Comparison of ENCODE assay signal across 24 cellular contexts in the genomic region with DNA sequence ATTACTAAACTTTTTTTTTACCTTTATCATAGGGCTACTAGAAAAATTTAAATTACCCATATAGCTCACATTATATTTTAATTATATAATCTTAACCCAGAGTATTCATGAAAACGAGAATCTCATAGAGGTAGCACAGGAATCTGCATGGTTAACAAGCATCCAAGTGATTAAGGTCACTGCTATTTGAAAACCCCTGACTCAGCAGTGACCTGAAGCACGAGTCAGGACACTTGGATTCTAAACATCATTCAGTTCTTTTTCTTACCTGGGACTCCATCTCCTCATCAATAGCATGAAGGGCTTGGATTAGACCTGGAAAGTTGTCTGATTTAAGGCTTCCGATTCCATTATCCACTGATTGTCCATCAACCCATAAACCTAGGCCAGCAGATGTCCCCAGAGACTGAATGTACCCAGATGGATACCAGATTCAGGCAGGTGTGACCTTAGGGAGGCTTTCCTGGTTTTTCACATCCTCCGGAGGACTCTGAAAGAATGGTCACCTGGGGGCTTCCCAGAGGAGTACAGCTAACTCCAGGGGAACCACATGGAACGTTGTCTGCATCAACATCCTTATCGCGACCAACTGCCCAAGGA.
DNase-seq lines count a peak whose midpoint lies in the region; ATAC-seq, FAIRE-seq and TF ChIP-seq lines count a peak whose summit lies in the region.
"Had no signal": no experiment of that assay in that cellular context is flagged by ENCODE, and none has a peak within 500 bp of the region (broad histone marks: within the 10 kb centered on the region; RNA-seq: fewer than 3 reads in every experiment).

No MANE protein-coding gene starts in this region.

- H3K27ac ChIP-seq in breast epithelium (no peak overlapping the region), HCT116 (ENCODE audit: low read depth, low read length) (no peak overlapping the region)
- H3K27ac ChIP-seq: A549, PC-9 had no signal

- no peak for TF ChIP-seq POLR2A in breast epithelium (IDR thresholded peaks at IDR 0.05)
- TF ChIP-seq POLR2A in HCT116 (IDR thresholded peaks at IDR 0.05; ENCODE audit: borderline replicate concordance, extremely low read depth, insufficient read depth, insufficient read length), result no peak

- no peak overlapping the region for H2AFZ ChIP-seq in HCT116 (ENCODE audit: low read depth, low read length, poor library complexity, severe bottlenecking)
- H2AFZ ChIP-seq: PC-9 had no signal

- H3K4me2 ChIP-seq in HCT116 (ENCODE audit: low read length), result no peak overlapping the region
- H3K4me2 ChIP-seq: A549, PC-9 had no signal

- peak; percentile 36 for TF ChIP-seq RAD21 in HCT116 (IDR thresholded peaks at IDR 0.05; ENCODE audit: low read depth)

- no peaks in the 10 kb centered on the region for H3K4me1 Mint-ChIP-seq in MCF 10A (ENCODE audit: insufficient read depth, unreplicated experiment)
- H3K4me1 Mint-ChIP-seq in WTC11, result peaks cover 26% of the 10 kb centered on the region
- H3K4me1 Mint-ChIP-seq: B cell, CD14-positive monocyte had no signal

- ATAC-seq in HCT116 (no peak), WTC11 (peak; percentile 38)
- ATAC-seq: A549, SK-N-SH treated with all-trans-retinoic acid at 6 μM for 48 hours had no signal

- H3K4me1 ChIP-seq in breast epithelium (no peaks in the 10 kb centered on the region), HCT116 (ENCODE audit: control insufficient read depth in 1 of 2, insufficient read depth in 2 of 2, low read length in 2 of 2) (no peaks in the 10 kb centered on the region)
- H3K4me1 ChIP-seq: A549, HAP-1 had no signal

- H3K27me3 Mint-ChIP-seq in MCF 10A (ENCODE audit: insufficient read depth, unreplicated experiment), result peaks cover 39% of the 10 kb centered on the region
- peaks cover 2% of the 10 kb centered on the region; the same call in 1 of the 2 replicates for H3K27me3 Mint-ChIP-seq in WTC11 (ENCODE audit: low read depth)

- H3K36me3 ChIP-seq in breast epithelium, result no peaks in the 10 kb centered on the region
- H3K36me3 ChIP-seq in HCT116 (ENCODE audit: control insufficient read depth in 1 of 2, insufficient read depth in 2 of 2, low read length in 2 of 2), result no peaks in the 10 kb centered on the region
- H3K36me3 ChIP-seq: HAP-1 had no signal

- no peaks in the 10 kb centered on the region for H3K9me3 ChIP-seq in breast epithelium
- no peaks in the 10 kb centered on the region for H3K9me3 ChIP-seq in HCT116 (ENCODE audit: control insufficient read depth in 1 of 2, insufficient read depth in 1 of 2, low read depth in 1 of 2, low read length in 2 of 2)
- H3K9me3 ChIP-seq: A549, HAP-1 had no signal

- DNase-seq in MCF 10A (ENCODE audit: unreplicated experiment) (peak; percentile 4), breast epithelium (ENCODE audit: low spot score in 2 of 2) (no peak), HCT116 (ENCODE audit: low read depth, low spot score) (no peak), WTC11 (ENCODE audit: low spot score) (no peak), kidney tubule cell (ENCODE audit: low spot score) (peak; percentile 13), HTR-8/SVneo (ENCODE audit: insufficient read length, low spot score) (no peak), NCI-H1436 (lab: John Stamatoyannopoulos, UW) (no peak)
- no peak for DNase-seq in NK-92 treated with Interleukin-12 subunit alpha and Interleukin-12 subunit beta, amount 100 ng/mL, for 24 hours (lab: John Stamatoyannopoulos, UW)
- DNase-seq: DMS79, MM.1S, NCI-H1048, NCI-H1417 treated with DMSO at 0.1 percent for 48 hours, NCI-H2029, NCI-H2171 treated with DMSO at 0.1 percent for 48 hours, NCI-H526, PC-9, RPMI8226, SIG-M5 had no signal

- H3K9me2 ChIP-seq in HCT116 (ENCODE audit: insufficient read depth), result no peaks in the 10 kb centered on the region

- no peak overlapping the region for H3K4me3 ChIP-seq in breast epithelium
- H3K4me3 ChIP-seq in HCT116 (replicated peaks in 1 of 2; ENCODE audit: low read depth in 1 of 2, low read length in 2 of 2), result no peak overlapping the region
- H3K4me3 ChIP-seq: A549, HAP-1, PC-9 had no signal

- POLR2A ChIA-PET in MCF 10A (lab: Yijun Ruan, JAX), result no interaction called here
- POLR2A ChIA-PET in HCT116 (lab: Charles Lee), result no interaction called here
- POLR2A ChIA-PET in WTC11 (lab: Charles Lee), result no interaction called here

- H3K9me3 Mint-ChIP-seq in MCF 10A (ENCODE audit: unreplicated experiment) (no peaks in the 10 kb centered on the region), WTC11 (no peaks in the 10 kb centered on the region)

- H3K9ac ChIP-seq in HCT116 (ENCODE audit: low read length), result no peak overlapping the region

- H3K79me2 ChIP-seq in HCT116 (ENCODE audit: insufficient read depth, low read length), result no peaks in the 10 kb centered on the region

- TF ChIP-seq CTCF in MCF 10A (IDR thresholded peaks at IDR 0.05; ENCODE audit: unreplicated experiment) (no peak), breast epithelium (IDR thresholded peaks at IDR 0.05) (no peak), HCT116 (IDR thresholded peaks at IDR 0.05 in 2 of 3, conservative IDR thresholded peaks at IDR 0.05 in 1 of 3; ENCODE audit: borderline replicate concordance in 1 of 3, insufficient read depth in 1 of 3, low read depth in 2 of 3, low read length in 2 of 3) (peak in 2 of 3 experiments; percentile 8 to 9; a peak in 1 of 6 replicates), WTC11 (IDR thresholded peaks at IDR 0.05) (no peak)

- CTCF ChIA-PET in MCF 10A (lab: Yijun Ruan, JAX) (interaction anchor here (0.6 kb wide), 1 partner anchor 227 kb away, joined by 3 read pairs; no protein-coding TSS in a partner anchor), HCT116 (lab: Charles Lee) (no interaction called here), WTC11 (lab: Charles Lee) (no interaction called here)

- no peak overlapping the region for H3K4me3 Mint-ChIP-seq in MCF 10A (ENCODE audit: unreplicated experiment)
- H3K4me3 Mint-ChIP-seq in WTC11, result no peak overlapping the region
- H3K4me3 Mint-ChIP-seq: B cell, CD14-positive monocyte had no signal

- H3K27ac Mint-ChIP-seq in MCF 10A (ENCODE audit: low read depth, unreplicated experiment) (no peak overlapping the region), WTC11 (no peak overlapping the region)
- H3K27ac Mint-ChIP-seq: B cell, CD14-positive monocyte had no signal

- RAD21 ChIA-PET in HCT116 (lab: Charles Lee; ENCODE audit: low non-redundant PET in 1 of 2, low total read pairs in 2 of 2, uncharacterized antibody in 2 of 2, unreplicated experiment in 2 of 2), result no interaction called here

- no peaks in the 10 kb centered on the region for H4K20me1 ChIP-seq in HCT116 (ENCODE audit: insufficient read depth)

- intact Hi-C loops in MCF 10A (cut with micrococcal nuclease), result loop anchor here (5.0 kb wide), 1 partner anchor 46 kb away; no protein-coding TSS in a partner anchor
- intact Hi-C loops in breast epithelium (cut with DNase I; ENCODE audit: low total_unique reads), result no loop called here
- intact Hi-C loops in HCT116 (cut with micrococcal nuclease), result no loop called here

- peaks cover 0 to 4% of the 10 kb centered on the region in 2 donors for H3K27me3 ChIP-seq in breast epithelium
- peaks cover 12% of the 10 kb centered on the region; the same call in 1 of the 2 replicates for H3K27me3 ChIP-seq in HCT116 (ENCODE audit: insufficient read depth, low read length)

- no TSS peak for BruUV-seq in MCF 10A (replicated peaks; lab: Mats Ljungman, UMichigan)
- BruUV-seq in HCT116 (replicated peaks; lab: Mats Ljungman, UMichigan), result no TSS peak

- no peak for FAIRE-seq in HTR-8/SVneo (lab: Jason Lieb, UNC)
- FAIRE-seq: A549, D721Med had no signal

- H3K36me3 Mint-ChIP-seq in MCF 10A (ENCODE audit: insufficient read depth, unreplicated experiment) (no peaks in the 10 kb centered on the region), WTC11 (no peaks in the 10 kb centered on the region)
- H3K36me3 Mint-ChIP-seq: CD14-positive monocyte had no signal

TF ChIP-seq in HCT116, 20 proteins besides CTCF, POLR2A, EP300 and RAD21:
- TF ChIP-seq FOSL1 (IDR thresholded peaks at IDR 0.05; ENCODE audit: low read depth), result no peak
- TF ChIP-seq JUND (IDR thresholded peaks at IDR 0.05), result no peak

TF ChIP-seq in WTC11, 78 proteins besides CTCF, POLR2A, EP300 and RAD21 (continues in another document):
- TF ChIP-seq, protein P1, sequence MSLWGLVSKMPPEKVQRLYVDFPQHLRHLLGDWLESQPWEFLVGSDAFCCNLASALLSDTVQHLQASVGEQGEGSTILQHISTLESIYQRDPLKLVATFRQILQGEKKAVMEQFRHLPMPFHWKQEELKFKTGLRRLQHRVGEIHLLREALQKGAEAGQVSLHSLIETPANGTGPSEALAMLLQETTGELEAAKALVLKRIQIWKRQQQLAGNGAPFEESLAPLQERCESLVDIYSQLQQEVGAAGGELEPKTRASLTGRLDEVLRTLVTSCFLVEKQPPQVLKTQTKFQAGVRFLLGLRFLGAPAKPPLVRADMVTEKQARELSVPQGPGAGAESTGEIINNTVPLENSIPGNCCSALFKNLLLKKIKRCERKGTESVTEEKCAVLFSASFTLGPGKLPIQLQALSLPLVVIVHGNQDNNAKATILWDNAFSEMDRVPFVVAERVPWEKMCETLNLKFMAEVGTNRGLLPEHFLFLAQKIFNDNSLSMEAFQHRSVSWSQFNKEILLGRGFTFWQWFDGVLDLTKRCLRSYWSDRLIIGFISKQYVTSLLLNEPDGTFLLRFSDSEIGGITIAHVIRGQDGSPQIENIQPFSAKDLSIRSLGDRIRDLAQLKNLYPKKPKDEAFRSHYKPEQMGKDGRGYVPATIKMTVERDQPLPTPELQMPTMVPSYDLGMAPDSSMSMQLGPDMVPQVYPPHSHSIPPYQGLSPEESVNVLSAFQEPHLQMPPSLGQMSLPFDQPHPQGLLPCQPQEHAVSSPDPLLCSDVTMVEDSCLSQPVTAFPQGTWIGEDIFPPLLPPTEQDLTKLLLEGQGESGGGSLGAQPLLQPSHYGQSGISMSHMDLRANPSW (CRISPR knock-in tag; conservative IDR thresholded peaks at IDR 0.05; ENCODE audit: low read depth), result no peak
- TF ChIP-seq, protein P2, sequence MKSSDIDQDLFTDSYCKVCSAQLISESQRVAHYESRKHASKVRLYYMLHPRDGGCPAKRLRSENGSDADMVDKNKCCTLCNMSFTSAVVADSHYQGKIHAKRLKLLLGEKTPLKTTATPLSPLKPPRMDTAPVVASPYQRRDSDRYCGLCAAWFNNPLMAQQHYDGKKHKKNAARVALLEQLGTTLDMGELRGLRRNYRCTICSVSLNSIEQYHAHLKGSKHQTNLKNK (CRISPR knock-in tag; IDR thresholded peaks at IDR 0.05), result no peak
- no peak for TF ChIP-seq ZNF671 (CRISPR knock-in tag; IDR thresholded peaks at IDR 0.05)
- TF ChIP-seq, protein P3, sequence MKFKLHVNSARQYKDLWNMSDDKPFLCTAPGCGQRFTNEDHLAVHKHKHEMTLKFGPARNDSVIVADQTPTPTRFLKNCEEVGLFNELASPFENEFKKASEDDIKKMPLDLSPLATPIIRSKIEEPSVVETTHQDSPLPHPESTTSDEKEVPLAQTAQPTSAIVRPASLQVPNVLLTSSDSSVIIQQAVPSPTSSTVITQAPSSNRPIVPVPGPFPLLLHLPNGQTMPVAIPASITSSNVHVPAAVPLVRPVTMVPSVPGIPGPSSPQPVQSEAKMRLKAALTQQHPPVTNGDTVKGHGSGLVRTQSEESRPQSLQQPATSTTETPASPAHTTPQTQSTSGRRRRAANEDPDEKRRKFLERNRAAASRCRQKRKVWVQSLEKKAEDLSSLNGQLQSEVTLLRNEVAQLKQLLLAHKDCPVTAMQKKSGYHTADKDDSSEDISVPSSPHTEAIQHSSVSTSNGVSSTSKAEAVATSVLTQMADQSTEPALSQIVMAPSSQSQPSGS (CRISPR knock-in tag; IDR thresholded peaks at IDR 0.05; ENCODE audit: borderline replicate concordance, low read depth), result no peak

Comparison
In these comparisons a context has a peak if more than half of its experiments do, and no peak if none do; other contexts are left out.
1. DNase-seq: peak in MCF 10A (single experiment) and kidney tubule cell (single experiment); none in breast epithelium (0 of 2), HCT116 (single experiment), WTC11 (single experiment), HTR-8/SVneo (single experiment), NCI-H1436 (single experiment) and NK-92 treated with Interleukin-12 subunit alpha and Interleukin-12 subunit beta, amount 100 ng/mL, for 24 hours (single experiment).
2. CTCF ChIP-seq: peak in HCT116 (2 of 3); none in MCF 10A (single experiment), breast epithelium (0 of 3) and WTC11 (single experiment).